13 cellular contexts compared by ENCODE assay signal in genomic region chr11:125331357-125331756, GRCh38.
DNase-seq lines count a peak whose midpoint lies in the region; TF ChIP-seq lines count a peak whose summit lies in the region.
"Had no signal": no experiment of that assay in that cellular context is flagged by ENCODE, and none has a peak within 500 bp of the region (broad histone marks: within the 10 kb centered on the region; RNA-seq: fewer than 3 reads in every experiment).

No MANE protein-coding gene starts in this region.

- peaks cover 13% of the 10 kb centered on the region for H3K4me1 Mint-ChIP-seq in type B pancreatic cell (ENCODE audit: unreplicated experiment)
- H3K4me1 Mint-ChIP-seq: CD4-positive, CD25-positive, alpha-beta regulatory T cell; IgD-negative memory B cell had no signal

- H4K20me1 ChIP-seq in neural cell (ENCODE audit: insufficient read depth) = no peaks in the 10 kb centered on the region
- no peaks in the 10 kb centered on the region for H4K20me1 ChIP-seq in hepatocyte (ENCODE audit: insufficient read depth, poor library complexity, severe bottlenecking)
- H4K20me1 ChIP-seq: BLaER1 had no signal

- H3K27ac ChIP-seq in coronary artery (no peak overlapping the region), neural cell (ENCODE audit: low read length) (no peak overlapping the region), testis (no peak overlapping the region), hepatocyte (no peak overlapping the region)
- H3K27ac ChIP-seq: A549, BLaER1 had no signal

- H3K79me2 ChIP-seq in neural cell (replicated peaks; ENCODE audit: insufficient read depth, low read length) = no peaks in the 10 kb centered on the region
- no peaks in the 10 kb centered on the region for H3K79me2 ChIP-seq in hepatocyte

- H3K9me3 ChIP-seq in neural cell (ENCODE audit: low read length) (no peaks in the 10 kb centered on the region), testis (no peaks in the 10 kb centered on the region), hepatocyte (ENCODE audit: low read depth) (no peaks in the 10 kb centered on the region)
- H3K9me3 ChIP-seq: A549, BLaER1, HAP-1 had no signal

- H3K36me3 ChIP-seq in neural cell (ENCODE audit: insufficient read depth, low read length) (no peaks in the 10 kb centered on the region), testis (ENCODE audit: low read depth, missing control alignments) (no peaks in the 10 kb centered on the region), hepatocyte (replicated peaks; ENCODE audit: insufficient read depth, low read depth) (no peaks in the 10 kb centered on the region)
- H3K36me3 ChIP-seq: BLaER1, HAP-1 had no signal

- H3K9ac ChIP-seq in neural cell (ENCODE audit: low read length) = peak overlapping the region; percentile 9
- H3K9ac ChIP-seq: BLaER1 had no signal

- H2AFZ ChIP-seq in neural cell (ENCODE audit: low read depth, low read length) (no peak overlapping the region), hepatocyte (no peak overlapping the region)

- no peak overlapping the region for H3K27ac Mint-ChIP-seq in type B pancreatic cell
- H3K27ac Mint-ChIP-seq: CD4-positive, CD25-positive, alpha-beta regulatory T cell; IgD-negative memory B cell had no signal

- no peaks in the 10 kb centered on the region for H3K36me3 Mint-ChIP-seq in type B pancreatic cell
- H3K36me3 Mint-ChIP-seq: CD4-positive, CD25-positive, alpha-beta regulatory T cell; IgD-negative memory B cell had no signal

- intact Hi-C loops in testis (cut with DNase I; ENCODE audit: low total_unique reads) = no loop called here

- TF ChIP-seq RAD21 in neural cell (conservative IDR thresholded peaks at IDR 0.05) = no peak

- H3F3A ChIP-seq in neural cell (ENCODE audit: insufficient read depth, low read length, poor library complexity, severe bottlenecking) = no peaks in the 10 kb centered on the region

- H3K4me2 ChIP-seq in neural cell (ENCODE audit: low read length) = no peak overlapping the region
- no peak overlapping the region for H3K4me2 ChIP-seq in hepatocyte
- H3K4me2 ChIP-seq: A549, BLaER1 had no signal

- DNase-seq in coronary artery (ENCODE audit: low spot score) (peak; percentile 38), islet precursor cell (peak; percentile 32), testis (peak; percentile 3), type B pancreatic cell (ENCODE audit: extremely low spot score, unreplicated experiment) (no peak), GOT3 (lab: John Stamatoyannopoulos, UW) (no peak), hepatocyte (ENCODE audit: low spot score) (no peak)
- DNase-seq: AML-193; CD4-positive, CD25-positive, alpha-beta regulatory T cell had no signal

- TF ChIP-seq EP300 in neural cell (conservative IDR thresholded peaks at IDR 0.05; ENCODE audit: poor library complexity, severe bottlenecking) = no peak

- TF ChIP-seq CTCF in coronary artery (IDR thresholded peaks at IDR 0.05) = no peak
- TF ChIP-seq CTCF in neural cell (IDR thresholded peaks at IDR 0.05; ENCODE audit: poor library complexity, severe bottlenecking) = no peak
- TF ChIP-seq CTCF in testis (IDR thresholded peaks at IDR 0.05) = no peak
- TF ChIP-seq CTCF in type B pancreatic cell (conservative IDR thresholded peaks at IDR 0.05) = no peak
- no peak for TF ChIP-seq CTCF in hepatocyte (IDR thresholded peaks at IDR 0.05; ENCODE audit: poor library complexity)

- H3K9me3 Mint-ChIP-seq in type B pancreatic cell = no peaks in the 10 kb centered on the region
- H3K9me3 Mint-ChIP-seq: IgD-negative memory B cell had no signal

- H3K9me2 ChIP-seq in neural cell (ENCODE audit: insufficient read depth, low read length) = no peaks in the 10 kb centered on the region
- H3K9me2 ChIP-seq in hepatocyte (replicated peaks; ENCODE audit: insufficient read depth) = no peaks in the 10 kb centered on the region

- no peaks in the 10 kb centered on the region for H3K27me3 ChIP-seq in neural cell (ENCODE audit: insufficient read depth, low read depth, low read length)
- H3K27me3 ChIP-seq in testis = no peaks in the 10 kb centered on the region
- no peaks in the 10 kb centered on the region for H3K27me3 ChIP-seq in hepatocyte
- H3K27me3 ChIP-seq: BLaER1 had no signal

- peaks cover 8% of the 10 kb centered on the region for H3K4me1 ChIP-seq in testis
- peaks cover 5% of the 10 kb centered on the region for H3K4me1 ChIP-seq in hepatocyte (ENCODE audit: insufficient read depth)
- H3K4me1 ChIP-seq: A549, HAP-1 had no signal

- H3K4me3 Mint-ChIP-seq in type B pancreatic cell = no peak overlapping the region
- H3K4me3 Mint-ChIP-seq: CD4-positive, CD25-positive, alpha-beta regulatory T cell; IgD-negative memory B cell had no signal

- peaks cover 6% of the 10 kb centered on the region for H3K27me3 Mint-ChIP-seq in type B pancreatic cell

- TF ChIP-seq POLR2A in testis (IDR thresholded peaks at IDR 0.05) = no peak

- H3K4me3 ChIP-seq in coronary artery (no peak overlapping the region), neural cell (ENCODE audit: low read length) (no peak overlapping the region), testis (no peak overlapping the region), hepatocyte (no peak overlapping the region)
- H3K4me3 ChIP-seq: A549, BLaER1, HAP-1 had no signal

- 86 to 88% methylated on average over 5 of the region's 5 CpGs for WGBS in testis, 2 donors
- whole genome bisulfite sequencing in hepatocyte (ENCODE audit: low lambda C conversion rate, missing lambda C conversion rate) = 86% methylated on average over 5 of the region's 5 CpGs

TF ChIP-seq in neural cell, 6 proteins besides CTCF, POLR2A, EP300 and RAD21:
- no peak for TF ChIP-seq REST (IDR thresholded peaks at IDR 0.05; ENCODE audit: borderline replicate concordance)
- TF ChIP-seq POLR2AphosphoS5 (IDR thresholded peaks at IDR 0.05) = no peak
- TF ChIP-seq SMC3 (conservative IDR thresholded peaks at IDR 0.05; ENCODE audit: poor library complexity) = no peak
- no peak for TF ChIP-seq MXI1 (conservative IDR thresholded peaks at IDR 0.05; ENCODE audit: poor library complexity, severe bottlenecking)
- no peak for TF ChIP-seq TAF1 (IDR thresholded peaks at IDR 0.05; ENCODE audit: low read depth)
- no peak for TF ChIP-seq EZH2 (IDR thresholded peaks at IDR 0.05; ENCODE audit: borderline replicate concordance, insufficient read depth, low read length, poor library complexity, severe bottlenecking)

Comparison
In these comparisons a context has a peak if more than half of its experiments do, and no peak if none do; other contexts are left out.
1. DNase-seq: peak in coronary artery (single experiment), islet precursor cell (single experiment) and testis (single experiment); none in type B pancreatic cell (single experiment), GOT3 (single experiment) and hepatocyte (single experiment).